Comparison of ENCODE assay signal across 9 cellular contexts in genomic region chr6:85465762-85466161, GRCh38. TPM values are rescaled to one million over a fixed set of nuclear protein-coding genes. Genes with fewer than 3 reads are reported as not detected.
DNase-seq lines count a peak whose midpoint lies in the region; ATAC-seq, FAIRE-seq and TF ChIP-seq lines count a peak whose summit lies in the region.
"Had no signal": no experiment of that assay in that cellular context is flagged by ENCODE, and none has a peak within 500 bp of the region (broad histone marks: within the 10 kb centered on the region; RNA-seq: fewer than 3 reads in every experiment).

No MANE protein-coding gene starts in this region.

- peaks cover 41 to 59% (median 50%) of the 10 kb centered on the region in 3 donors for H3K4me1 Mint-ChIP-seq in IgD-negative memory B cell

- H3K9ac ChIP-seq in endothelial cell of umbilical vein (replicated peaks; ENCODE audit: extremely low read depth, insufficient read depth, low read length) = peak overlapping the region; percentile 96

- H3K36me3 ChIP-seq in endothelial cell of umbilical vein (ENCODE audit: control insufficient read depth in 2 of 2, extremely low read depth in 1 of 2, insufficient read depth in 2 of 2, low read length in 2 of 2) = peaks cover 0 to 5% of the 10 kb centered on the region in 2 experiments

- no peaks in the 10 kb centered on the region for H4K20me1 ChIP-seq in endothelial cell of umbilical vein (replicated peaks; ENCODE audit: control insufficient read depth, extremely low read depth, insufficient read depth, low read length)

- no peaks in the 10 kb centered on the region for H3K27me3 Mint-ChIP-seq in IgD-negative memory B cell

- dilution Hi-C loops in endothelial cell of umbilical vein (cut with MboI; ENCODE audit: extremely low pct_ligation_motif_present, low sequenced_read_pairs) = loop anchor here (25.0 kb wide), 1 partner anchor 103 kb away; no protein-coding TSS in a partner anchor

- H3K9me3 Mint-ChIP-seq in IgD-negative memory B cell = no peaks in the 10 kb centered on the region

- peaks cover 56% of the 10 kb centered on the region for H3K4me1 ChIP-seq in endothelial cell of umbilical vein (ENCODE audit: control insufficient read depth, extremely low read depth, insufficient read depth, low read length)

- peak overlapping the region in 3 of 4 donors; percentile 32 to 87 (median 78) for H3K4me3 Mint-ChIP-seq in IgD-negative memory B cell

- no peak overlapping the region for H3K4me3 ChIP-seq in endothelial cell of umbilical vein (replicated peaks in 1 of 3; ENCODE audit: insufficient read depth in 1 of 3, low read depth in 1 of 3, low read length in 3 of 3)

- no peaks in the 10 kb centered on the region for H3K9me3 ChIP-seq in endothelial cell of umbilical vein (replicated peaks; ENCODE audit: control insufficient read depth, insufficient read depth, low read length)

- no peak overlapping the region for H2AFZ ChIP-seq in endothelial cell of umbilical vein (ENCODE audit: low read depth, low read length)

- no peak for DNase-seq in endothelial cell of umbilical vein (ENCODE audit: low read depth, low spot score)
- no peak for DNase-seq in SHP77 (lab: John Stamatoyannopoulos, UW)
- DNase-seq in NCI-H446 treated with DMSO at 0.1 percent for 48 hours (lab: John Stamatoyannopoulos, UW) = no peak
- DNase-seq in NCI-H2227 treated with DMSO at 0.1 percent for 48 hours (lab: John Stamatoyannopoulos, UW) = no peak
- DNase-seq in NCI-H2196 treated with DMSO at 0.1 percent for 48 hours (lab: John Stamatoyannopoulos, UW; ENCODE audit: unreplicated experiment) = no peak

- H3K27ac ChIP-seq in endothelial cell of umbilical vein (ENCODE audit: insufficient read depth, low read depth, low read length) = peak overlapping the region; percentile 100

- FAIRE-seq in endothelial cell of umbilical vein (lab: Jason Lieb, UNC) = no peak
- FAIRE-seq: RCC 7860 had no signal

- no peak for TF ChIP-seq CTCF in endothelial cell of umbilical vein (IDR thresholded peaks at IDR 0.05; ENCODE audit: extremely low read depth in 1 of 2, insufficient read depth in 1 of 2, low read depth in 1 of 2, low read length in 2 of 2)

- POLR2A ChIA-PET in endothelial cell of umbilical vein (lab: Charles Lee) = interaction anchor here (1.3 kb wide), 1 partner anchor 10 kb away, joined by 3 read pairs; no protein-coding TSS in a partner anchor

- CTCF ChIA-PET in endothelial cell of umbilical vein (lab: Charles Lee) = interaction anchor here (3.6 to 22.7 kb wide), 2 partner anchors 14 to 111 kb away, joined by 12 to 541 read pairs; no protein-coding TSS in a partner anchor

- ATAC-seq in GM18505 (IDR thresholded peaks at IDR 0.05; ENCODE audit: unreplicated experiment) (peak; percentile 38), GM21576 (IDR thresholded peaks at IDR 0.05; ENCODE audit: unreplicated experiment) (peak; percentile 37)

- intact Hi-C loops in endothelial cell of umbilical vein (cut with micrococcal nuclease) = loop anchor here (10.0 kb wide), 1 partner anchor 821 kb away; no protein-coding TSS in a partner anchor

- peak overlapping the region; percentile 79 for H3K4me2 ChIP-seq in endothelial cell of umbilical vein (ENCODE audit: insufficient read depth, low read length)

- no peaks in the 10 kb centered on the region for H3K27me3 ChIP-seq in endothelial cell of umbilical vein (ENCODE audit: control insufficient read depth in 2 of 2, insufficient read depth in 2 of 2, low read length in 2 of 2)

- H3K36me3 Mint-ChIP-seq in IgD-negative memory B cell = peaks cover 4% of the 10 kb centered on the region

- TF ChIP-seq POLR2A in GM18505 (IDR thresholded peaks at IDR 0.05; ENCODE audit: borderline replicate concordance, extremely low read depth, insufficient read depth, insufficient read length) (no peak), endothelial cell of umbilical vein (IDR thresholded peaks at IDR 0.05; ENCODE audit: low read depth, low read length) (no peak)

- BruUV-seq in endothelial cell of umbilical vein (replicated peaks; lab: Mats Ljungman, UMichigan) = no TSS peak

- H3K9me1 ChIP-seq in endothelial cell of umbilical vein (replicated peaks; ENCODE audit: control insufficient read depth, extremely low read depth, insufficient read depth, low read length) = no peaks in the 10 kb centered on the region

- peaks cover 16% of the 10 kb centered on the region for H3K79me2 ChIP-seq in endothelial cell of umbilical vein (ENCODE audit: control insufficient read depth, insufficient read depth, low read length)

- H3K27ac Mint-ChIP-seq in IgD-negative memory B cell = peak overlapping the region; percentile 20 to 40 (median 23)

TF ChIP-seq in endothelial cell of umbilical vein, 7 proteins besides CTCF, POLR2A, EP300 and RAD21:
- TF ChIP-seq GATA2 (IDR thresholded peaks at IDR 0.05; ENCODE audit: insufficient read depth, insufficient read length, low read depth, low read length) (no peak), POLR2AphosphoS5 (IDR thresholded peaks at IDR 0.05; ENCODE audit: insufficient read depth, low read depth, low read length) (no peak), MYC (IDR thresholded peaks at IDR 0.05; ENCODE audit: low read depth, low read length) (no peak), MAX (IDR thresholded peaks at IDR 0.05; ENCODE audit: insufficient read depth, insufficient read length) (no peak), FOS (IDR thresholded peaks at IDR 0.05; ENCODE audit: borderline replicate concordance, insufficient read depth, low read length) (no peak), JUN (IDR thresholded peaks at IDR 0.05; ENCODE audit: borderline replicate concordance, insufficient read depth, insufficient read length, low read depth) (no peak)

RNA-seq across cellular contexts. Expression of gene NT5E, which starts 15.9 kb away (rescaled TPM):
- polyA plus RNA-seq in IgD-negative memory B cell = 118 TPM
- total RNA-seq in endothelial cell of umbilical vein = 48.2 and 115 TPM in 2 replicates
- 59.3 and 110 TPM in 2 replicates for polyA plus RNA-seq in endothelial cell of umbilical vein
- polyA plus RNA-seq in endothelial cell of umbilical vein (2011; cell fraction: cytosol; rRNA removed) = 59.9 and 64.0 TPM in 2 replicates
- polyA plus RNA-seq in endothelial cell of umbilical vein (2011; cell fraction: nucleus; rRNA removed) = 35.1 and 40.4 TPM in 2 replicates
- 47.0 and 83.3 TPM in 2 replicates for polyA plus RNA-seq in endothelial cell of umbilical vein (2012)
- 78.0 and 90.7 TPM in 2 replicates for polyA minus RNA-seq in endothelial cell of umbilical vein
- 4.2 TPM for polyA minus RNA-seq in endothelial cell of umbilical vein (2011; cell fraction: cytosol; rRNA and poly(A)+ RNA removed)
- polyA minus RNA-seq in endothelial cell of umbilical vein (2011; cell fraction: nucleus; rRNA and poly(A)+ RNA removed) = 41.8 and 43.6 TPM in 2 replicates
